Comparison of ENCODE assay signal across 9 cellular contexts in genomic region chr2:85865539-85866164, GRCh38. TPM values are rescaled to one million over a fixed set of nuclear protein-coding genes. Genes with fewer than 3 reads are reported as not detected.
A peak's percentile ranks its signal among the peaks of the same experiment; 100 is the strongest.
DNase-seq lines count a peak whose midpoint lies in the region; ATAC-seq and TF ChIP-seq lines count a peak whose summit lies in the region.
"Had no signal": no experiment of that assay in that cellular context is flagged by ENCODE, and none has a peak within 500 bp of the region (broad histone marks: within the 10 kb centered on the region; RNA-seq: fewer than 3 reads in every experiment).

No MANE protein-coding gene starts in this region.

- dilution Hi-C loops in mammary epithelial cell (cut with HindIII; ENCODE audit: low sequenced_read_pairs), result no loop called here

- no peaks in the 10 kb centered on the region for H4K20me1 ChIP-seq in mammary epithelial cell (ENCODE audit: insufficient read depth, low read length)

- no TSS peak for BruUV-seq in mammary epithelial cell (replicated peaks; lab: Mats Ljungman, UMichigan)

- POLR2A ChIA-PET in activated B cell treated with CpG ODN at 0.5 μM for 24 hours (lab: Charles Lee), result interaction anchor here (1.5 to 3.5 kb wide), 2 partner anchors 13 to 21 kb away, joined by 3 to 24 read pairs; no protein-coding TSS in a partner anchor

- in situ Hi-C loops in mammary epithelial cell (cut with MboI; ENCODE audit: low sequenced_read_pairs in 2 of 2), result no loop called here

- peaks cover 61% of the 10 kb centered on the region for H3K4me1 Mint-ChIP-seq in activated B cell treated with CpG ODN at 0.5 μM for 24 hours
- H3K4me1 Mint-ChIP-seq in stimulated activated naive B cell treated with anti-CD40 and anti-IgM and Interleukin-4, amounts not matched to agents 10 μg/mL and 1 μg/mL and 100 μg/mL, for 72 hours, result peaks cover 39 to 65% of the 10 kb centered on the region in 2 donors

- H3K36me3 ChIP-seq in mammary epithelial cell (ENCODE audit: insufficient read depth, low read length) (no peaks in the 10 kb centered on the region), breast epithelium (no peaks in the 10 kb centered on the region), testis (ENCODE audit: low read depth, missing control alignments) (no peaks in the 10 kb centered on the region)

- peak; percentile 75 for ATAC-seq in HG02678 (IDR thresholded peaks at IDR 0.05; ENCODE audit: unreplicated experiment)
- peak; percentile 33 for ATAC-seq in activated B cell treated with CpG ODN at 0.5 μM for 24 hours (ENCODE audit: low read depth)
- peak; percentile 91 to 98 for ATAC-seq in stimulated activated naive B cell treated with anti-CD40 and anti-IgM and Interleukin-4, amounts not matched to agents 10 μg/mL and 1 μg/mL and 100 μg/mL, for 72 hours (replicated peaks)
- ATAC-seq in GM19397 (IDR thresholded peaks at IDR 0.05; ENCODE audit: unreplicated experiment), result no peak

- TF ChIP-seq CTCF in mammary epithelial cell (conservative IDR thresholded peaks at IDR 0.05 in 1 of 2, IDR thresholded peaks at IDR 0.05 in 1 of 2; ENCODE audit: extremely low read depth in 1 of 2, insufficient read depth in 1 of 2, low read depth in 1 of 2, low read length in 2 of 2), result no peak
- no peak for TF ChIP-seq CTCF in breast epithelium (IDR thresholded peaks at IDR 0.05)
- TF ChIP-seq CTCF in activated B cell treated with CpG ODN at 0.5 μM for 24 hours (IDR thresholded peaks at IDR 0.05), result no peak
- no peak for TF ChIP-seq CTCF in testis (IDR thresholded peaks at IDR 0.05)

- no peaks in the 10 kb centered on the region for H3K27me3 Mint-ChIP-seq in activated B cell treated with CpG ODN at 0.5 μM for 24 hours
- no peaks in the 10 kb centered on the region for H3K27me3 Mint-ChIP-seq in stimulated activated naive B cell treated with anti-CD40 and anti-IgM and Interleukin-4, amounts not matched to agents 10 μg/mL and 1 μg/mL and 100 μg/mL, for 72 hours

- H3K9me3 Mint-ChIP-seq in activated B cell treated with CpG ODN at 0.5 μM for 24 hours, result no peaks in the 10 kb centered on the region
- H3K9me3 Mint-ChIP-seq in stimulated activated naive B cell treated with anti-CD40 and anti-IgM and Interleukin-4, amounts not matched to agents 10 μg/mL and 1 μg/mL and 100 μg/mL, for 72 hours, result no peaks in the 10 kb centered on the region

- H3K27ac Mint-ChIP-seq in activated B cell treated with CpG ODN at 0.5 μM for 24 hours, result peak overlapping the region; percentile 54
- peak overlapping the region; percentile 79 for H3K27ac Mint-ChIP-seq in stimulated activated naive B cell treated with anti-CD40 and anti-IgM and Interleukin-4, amounts not matched to agents 10 μg/mL and 1 μg/mL and 100 μg/mL, for 72 hours

- H2AFZ ChIP-seq in mammary epithelial cell (ENCODE audit: low read depth, low read length), result peak overlapping the region; percentile 54

- H3K9ac ChIP-seq in mammary epithelial cell (ENCODE audit: insufficient read depth, low read length), result no peak overlapping the region

- H3K27ac ChIP-seq in mammary epithelial cell (ENCODE audit: insufficient read depth, low read depth, low read length) (no peak overlapping the region), breast epithelium (no peak overlapping the region), testis (no peak overlapping the region)
- H3K27ac ChIP-seq: SK-N-MC had no signal

- WGBS in mammary epithelial cell (ENCODE audit: low coverage, missing lambda C conversion rate), result 42% methylated on average over 6 of the region's 6 CpGs
- 78 to 81% methylated on average over 6 of the region's 6 CpGs for WGBS in testis, 2 donors

- intact Hi-C loops in mammary epithelial cell (cut with micrococcal nuclease), result no loop called here
- intact Hi-C loops in breast epithelium (cut with DNase I; ENCODE audit: low total_unique reads), result no loop called here
- intact Hi-C loops in activated B cell treated with CpG ODN at 0.5 μM for 24 hours (cut with micrococcal nuclease), result loop anchor here (2.0 kb wide), 2 partner anchors 15 kb away; no protein-coding TSS in a partner anchor
- intact Hi-C loops in testis (cut with DNase I; ENCODE audit: low total_unique reads), result no loop called here

- peaks cover 4% of the 10 kb centered on the region for H3K79me2 ChIP-seq in mammary epithelial cell (ENCODE audit: insufficient read depth, low read length)

- H3K4me3 Mint-ChIP-seq in activated B cell treated with CpG ODN at 0.5 μM for 24 hours, result no peak overlapping the region
- no peak overlapping the region for H3K4me3 Mint-ChIP-seq in stimulated activated naive B cell treated with anti-CD40 and anti-IgM and Interleukin-4, amounts not matched to agents 10 μg/mL and 1 μg/mL and 100 μg/mL, for 72 hours

- H3K4me3 ChIP-seq in mammary epithelial cell (replicated peaks in 1 of 3; ENCODE audit: insufficient read depth in 1 of 3, low read depth in 2 of 3, low read length in 3 of 3) (no peak overlapping the region), breast epithelium (no peak overlapping the region), testis (no peak overlapping the region)
- H3K4me3 ChIP-seq: SK-N-MC had no signal

- peak; percentile 73 for DNase-seq in mammary epithelial cell
- DNase-seq in breast epithelium (ENCODE audit: low spot score in 2 of 2), result no peak
- no peak for DNase-seq in activated B cell treated with CpG ODN at 0.5 μM for 24 hours
- peak; percentile 34 for DNase-seq in stimulated activated naive B cell treated with anti-CD40 and anti-IgM and Interleukin-4, amounts not matched to agents 10 μg/mL and 1 μg/mL and 100 μg/mL, for 72 hours
- no peak for DNase-seq in testis
- DNase-seq in activated gamma-delta T cell treated with Interleukin-2 at 50 U/mL for 16 hours, result no peak

- H3K4me1 ChIP-seq in mammary epithelial cell (ENCODE audit: insufficient read depth, low read length), result peaks cover 12% of the 10 kb centered on the region
- peaks cover 0 to 6% of the 10 kb centered on the region in 2 donors for H3K4me1 ChIP-seq in breast epithelium
- H3K4me1 ChIP-seq in testis, result no peaks in the 10 kb centered on the region

- TF ChIP-seq POLR2A in breast epithelium (IDR thresholded peaks at IDR 0.05) (no peak), testis (IDR thresholded peaks at IDR 0.05) (no peak)

- H3K27me3 ChIP-seq in mammary epithelial cell (ENCODE audit: insufficient read depth, low read length), result no peaks in the 10 kb centered on the region
- H3K27me3 ChIP-seq in breast epithelium, result no peaks in the 10 kb centered on the region
- H3K27me3 ChIP-seq in testis, result no peaks in the 10 kb centered on the region

- peaks cover 56% of the 10 kb centered on the region for H3K36me3 Mint-ChIP-seq in activated B cell treated with CpG ODN at 0.5 μM for 24 hours (ENCODE audit: low read depth)
- H3K36me3 Mint-ChIP-seq in stimulated activated naive B cell treated with anti-CD40 and anti-IgM and Interleukin-4, amounts not matched to agents 10 μg/mL and 1 μg/mL and 100 μg/mL, for 72 hours, result peaks cover 42 to 68% of the 10 kb centered on the region in 2 donors

- no peak overlapping the region for H3K4me2 ChIP-seq in mammary epithelial cell (ENCODE audit: insufficient read depth, low read depth, low read length)

- CTCF ChIA-PET in mammary epithelial cell (lab: Charles Lee; ENCODE audit: low non-redundant PET), result no interaction called here
- CTCF ChIA-PET in activated B cell treated with CpG ODN at 0.5 μM for 24 hours (lab: Charles Lee), result interaction anchor here (1.4 to 1.5 kb wide), 2 partner anchors 21 to 24 kb away, joined by 3 read pairs; no protein-coding TSS in a partner anchor

- H3K9me3 ChIP-seq in mammary epithelial cell (replicated peaks; ENCODE audit: insufficient read depth, low read length), result no peaks in the 10 kb centered on the region
- H3K9me3 ChIP-seq in breast epithelium, result no peaks in the 10 kb centered on the region
- H3K9me3 ChIP-seq in testis, result no peaks in the 10 kb centered on the region

RNA-seq across cellular contexts. Expression of gene ST3GAL5, which starts 23.1 kb away (rescaled TPM):
- total RNA-seq in mammary epithelial cell (10 to 100 TPM; 12.0 to 25.1 TPM), breast epithelium (10 to 100 TPM; 20.8 to 52.5 (median 29.5) TPM), activated B cell treated with CpG ODN at 0.5 μM for 24 hours (56.4 and 70.7 TPM in 2 replicates), testis (10 to 100 TPM; 38.3 to 60.0 TPM)
- polyA plus RNA-seq in mammary epithelial cell (13.0 TPM), testis (ENCODE audit: insufficient read depth, low read depth, low replicate concordance) (48.2 TPM)
- polyA minus RNA-seq in mammary epithelial cell, result 2.9 TPM

Comparison
In these comparisons a context has a peak if more than half of its experiments do, and no peak if none do; other contexts are left out.
1. DNase-seq: peak in mammary epithelial cell (single experiment) and stimulated activated naive B cell treated with anti-CD40 and anti-IgM and Interleukin-4, amounts not matched to agents 10 μg/mL and 1 μg/mL and 100 μg/mL, for 72 hours (single experiment); none in breast epithelium (0 of 2), activated B cell treated with CpG ODN at 0.5 μM for 24 hours (single experiment), testis (single experiment) and activated gamma-delta T cell treated with Interleukin-2 at 50 U/mL for 16 hours (single experiment).